8 cellular contexts compared by ENCODE assay signal in the genomic region with DNA sequence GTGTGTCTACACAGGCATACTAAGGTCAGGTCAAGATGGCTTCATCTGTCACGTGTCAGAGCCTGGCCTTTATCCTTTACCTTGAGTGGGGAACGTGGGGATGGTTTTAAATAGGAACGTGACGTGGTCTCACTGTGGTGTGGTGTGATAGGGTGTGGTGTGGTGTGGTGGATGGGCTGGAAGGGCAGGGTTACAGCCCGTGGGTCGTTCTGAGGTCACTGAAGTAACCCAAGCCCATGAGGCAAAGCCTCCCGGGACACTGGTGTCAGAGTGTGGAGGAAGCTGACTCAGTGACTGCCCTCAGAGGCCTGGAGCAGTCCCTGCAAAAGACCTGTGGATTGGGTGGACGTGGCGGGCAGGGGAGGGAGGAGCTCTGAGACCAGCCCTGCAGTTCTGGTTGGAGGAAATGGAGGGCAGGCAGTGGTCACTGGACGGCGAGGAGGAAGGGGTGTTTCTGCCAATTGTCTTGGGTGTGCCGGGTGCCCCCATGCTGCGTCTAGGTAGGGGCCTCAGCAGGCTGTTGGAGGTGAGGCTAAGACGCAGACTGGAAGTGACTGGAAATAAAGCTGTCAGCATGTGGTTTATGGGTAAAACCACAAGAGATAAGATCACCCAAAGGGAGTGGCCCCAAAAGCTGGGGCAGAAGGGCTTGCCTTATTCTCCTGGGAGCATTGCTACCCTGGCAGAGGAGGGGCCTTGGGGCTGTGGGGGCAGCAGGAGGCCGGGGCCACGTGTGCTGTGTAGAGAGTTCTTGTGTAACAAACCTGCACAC.
A peak's percentile ranks its signal among the peaks of the same experiment; 100 is the strongest.
DNase-seq lines count a peak whose midpoint lies in the region; ATAC-seq and TF ChIP-seq lines count a peak whose summit lies in the region.

No MANE protein-coding gene starts in this region.

- H4K20me1 ChIP-seq in Karpas-422 (ENCODE audit: insufficient read depth, low read depth, low read length) = no peaks in the 10 kb centered on the region

- H3K4me1 Mint-ChIP-seq in CD8-positive, alpha-beta memory T cell = peaks cover 59 to 67% (median 64%) of the 10 kb centered on the region in 3 donors
- peaks cover 57% of the 10 kb centered on the region for H3K4me1 Mint-ChIP-seq in activated CD4-positive, alpha-beta T cell treated with anti-CD3 and anti-CD28 coated beads, Interleukin-2, amount 10 ng/mL, durations not matched to agents 7 days and 5 days

- H3K9me3 Mint-ChIP-seq in CD8-positive, alpha-beta memory T cell = no peaks in the 10 kb centered on the region
- H3K9me3 Mint-ChIP-seq in activated CD4-positive, alpha-beta T cell treated with anti-CD3 and anti-CD28 coated beads, Interleukin-2, amount 10 ng/mL, durations not matched to agents 7 days and 5 days = no peaks in the 10 kb centered on the region

- H3K9ac ChIP-seq in Karpas-422 (ENCODE audit: low read length) (peak overlapping the region; percentile 42), skeletal muscle satellite cell (ENCODE audit: low read depth, low read length) (no peak overlapping the region)

- H3K27me3 ChIP-seq in CD8-positive, alpha-beta memory T cell (ENCODE audit: insufficient read depth, low read length, poor library complexity, severe bottlenecking) = peaks cover 50% of the 10 kb centered on the region
- H3K27me3 ChIP-seq in Karpas-422 (ENCODE audit: low read length) (peaks cover 2% of the 10 kb centered on the region; the same call in 1 of the 2 replicates), skeletal muscle satellite cell (ENCODE audit: control insufficient read depth, insufficient read depth, low read length) (no peaks in the 10 kb centered on the region)

- POLR2A ChIA-PET in CD8-positive, alpha-beta memory T cell (lab: Charles Lee) = no interaction called here
- POLR2A ChIA-PET in activated CD4-positive, alpha-beta T cell treated with anti-CD3 and anti-CD28 coated beads, Interleukin-2, amount 10 ng/mL, durations not matched to agents 7 days and 5 days (lab: Charles Lee) = no interaction called here

- peak; percentile 31 to 87 (median 77) for DNase-seq in CD8-positive, alpha-beta memory T cell
- DNase-seq in Karpas-422 (peak; percentile 90), erythroblast (lab: John Stamatoyannopoulos, UW) (peak; percentile 27 to 46), 8988T (no peak), globus pallidus (ENCODE audit: low spot score) (no peak)
- peak; percentile 81 for DNase-seq in activated CD4-positive, alpha-beta T cell treated with anti-CD3 and anti-CD28 coated beads, Interleukin-2, amount 10 ng/mL, durations not matched to agents 7 days and 5 days

- H3K9me3 ChIP-seq in CD8-positive, alpha-beta memory T cell (ENCODE audit: low read length) = no peaks in the 10 kb centered on the region
- H3K9me3 ChIP-seq in Karpas-422 (ENCODE audit: low read length) = no peaks in the 10 kb centered on the region
- no peaks in the 10 kb centered on the region for H3K9me3 ChIP-seq in skeletal muscle satellite cell (replicated peaks; ENCODE audit: low read length)

- no peaks in the 10 kb centered on the region for H3K9me2 ChIP-seq in Karpas-422 (replicated peaks; ENCODE audit: insufficient read depth, low read length)

- CTCF ChIA-PET in CD8-positive, alpha-beta memory T cell (lab: Charles Lee) = interaction anchor here (1.2 to 1.8 kb wide), 2 partner anchors 13 to 85 kb away, joined by 3 to 5 read pairs; a partner anchor contains a TSS
- CTCF ChIA-PET in activated CD4-positive, alpha-beta T cell treated with anti-CD3 and anti-CD28 coated beads, Interleukin-2, amount 10 ng/mL, durations not matched to agents 7 days and 5 days (lab: Charles Lee) = interaction anchor here (0.6 to 1.3 kb wide), 3 partner anchors 22 to 111 kb away, joined by 3 to 4 read pairs (median 3); no protein-coding TSS in a partner anchor

- peak overlapping the region; percentile 23 to 94 (median 90) for H3K27ac Mint-ChIP-seq in CD8-positive, alpha-beta memory T cell
- H3K27ac Mint-ChIP-seq in activated CD4-positive, alpha-beta T cell treated with anti-CD3 and anti-CD28 coated beads, Interleukin-2, amount 10 ng/mL, durations not matched to agents 7 days and 5 days = peak overlapping the region; percentile 70

- no peak overlapping the region for H2AFZ ChIP-seq in Karpas-422 (ENCODE audit: low read length)

- no peak overlapping the region for H3K27ac ChIP-seq in CD8-positive, alpha-beta memory T cell (ENCODE audit: low read depth, low read length)
- peak overlapping the region; percentile 68 for H3K27ac ChIP-seq in Karpas-422 (ENCODE audit: low read length)

- H3K4me3 ChIP-seq in CD8-positive, alpha-beta memory T cell (ENCODE audit: low read length) = no peak overlapping the region
- H3K4me3 ChIP-seq in Karpas-422 (ENCODE audit: low read length) (peak overlapping the region; percentile 26; the same call in 1 of the 2 replicates), skeletal muscle satellite cell (ENCODE audit: low read length) (no peak overlapping the region)

- ATAC-seq in GM21737 (IDR thresholded peaks at IDR 0.05; ENCODE audit: unreplicated experiment) = peak; percentile 63

- peaks cover 60 to 93% of the 10 kb centered on the region in 2 donors for H3K27me3 Mint-ChIP-seq in CD8-positive, alpha-beta memory T cell
- peaks cover 80% of the 10 kb centered on the region for H3K27me3 Mint-ChIP-seq in activated CD4-positive, alpha-beta T cell treated with anti-CD3 and anti-CD28 coated beads, Interleukin-2, amount 10 ng/mL, durations not matched to agents 7 days and 5 days

- H3K4me2 ChIP-seq in Karpas-422 (ENCODE audit: low read depth, low read length, poor library complexity, severe bottlenecking) (peak overlapping the region; percentile 38), skeletal muscle satellite cell (ENCODE audit: low read length) (peak overlapping the region; percentile 35)

- no peaks in the 10 kb centered on the region for H3K79me2 ChIP-seq in Karpas-422 (ENCODE audit: low read length)

- H3K4me1 ChIP-seq in CD8-positive, alpha-beta memory T cell (ENCODE audit: insufficient read depth, low read length) = peaks cover 62% of the 10 kb centered on the region
- peaks cover 85% of the 10 kb centered on the region for H3K4me1 ChIP-seq in Karpas-422 (ENCODE audit: low read length)
- H3K4me1 ChIP-seq in skeletal muscle satellite cell (ENCODE audit: control insufficient read depth, insufficient read depth, low read length) = peaks cover 69% of the 10 kb centered on the region

- H3K4me3 Mint-ChIP-seq in CD8-positive, alpha-beta memory T cell = peak overlapping the region; percentile 54 to 84 (median 73)
- H3K4me3 Mint-ChIP-seq in activated CD4-positive, alpha-beta T cell treated with anti-CD3 and anti-CD28 coated beads, Interleukin-2, amount 10 ng/mL, durations not matched to agents 7 days and 5 days = peak overlapping the region; percentile 30

- no peak for TF ChIP-seq POLR2A in erythroblast (IDR thresholded peaks at IDR 0.05; ENCODE audit: low read length)

- no peaks in the 10 kb centered on the region for H3K36me3 ChIP-seq in CD8-positive, alpha-beta memory T cell (ENCODE audit: insufficient read depth, low read length)
- H3K36me3 ChIP-seq in Karpas-422 (ENCODE audit: insufficient read depth, low read length) (no peaks in the 10 kb centered on the region), skeletal muscle satellite cell (ENCODE audit: insufficient read depth, low read length) (no peaks in the 10 kb centered on the region)

- no peaks in the 10 kb centered on the region for H3K36me3 Mint-ChIP-seq in CD8-positive, alpha-beta memory T cell
- H3K36me3 Mint-ChIP-seq in activated CD4-positive, alpha-beta T cell treated with anti-CD3 and anti-CD28 coated beads, Interleukin-2, amount 10 ng/mL, durations not matched to agents 7 days and 5 days (ENCODE audit: low read depth) = peaks cover 2% of the 10 kb centered on the region

Comparison
In these comparisons a context has a peak if more than half of its experiments do, and no peak if none do; other contexts are left out.
1. DNase-seq: peak in CD8-positive, alpha-beta memory T cell (5 of 5), Karpas-422 (single experiment), activated CD4-positive, alpha-beta T cell treated with anti-CD3 and anti-CD28 coated beads, Interleukin-2, amount 10 ng/mL, durations not matched to agents 7 days and 5 days (single experiment) and erythroblast (2 of 2); none in 8988T (single experiment) and globus pallidus (single experiment).